In genomic region chr3:58630081-58630709, GRCh38 we compare ENCODE assay signal across 9 cellular contexts. TPM values are rescaled to one million over a fixed set of nuclear protein-coding genes. Genes with fewer than 3 reads are reported as not detected.
A peak's percentile ranks its signal among the peaks of the same experiment; 100 is the strongest.
DNase-seq lines count a peak whose midpoint lies in the region; ATAC-seq, FAIRE-seq and TF ChIP-seq lines count a peak whose summit lies in the region.
"Had no signal": no experiment of that assay in that cellular context is flagged by ENCODE, and none has a peak within 500 bp of the region (broad histone marks: within the 10 kb centered on the region; RNA-seq: fewer than 3 reads in every experiment).

No MANE protein-coding gene starts in this region.

- DNase-seq in D341Med (ENCODE audit: low spot score) (peak; percentile 85), RCC 7860 (ENCODE audit: low spot score) (peak; percentile 10), osteocyte (ENCODE audit: extremely low spot score, unreplicated experiment) (peak; percentile 90), tibial nerve (ENCODE audit: low spot score in 2 of 2) (peak; percentile 47 to 85)
- peak; percentile 33 for DNase-seq in activated T-helper 9 cell treated with anti-CD3 and anti-CD28 coated beads, Interleukin-2, amount 50 U/mL, for 16 hours (ENCODE audit: low read depth)

- H3K36me3 ChIP-seq in gastroesophageal sphincter (no peaks in the 10 kb centered on the region), tibial nerve (no peaks in the 10 kb centered on the region)

- ATAC-seq in HG03354 (IDR thresholded peaks at IDR 0.05; ENCODE audit: poor library complexity, severe bottlenecking, unreplicated experiment): peak; percentile 57
- peak; percentile 62 for ATAC-seq in gastroesophageal sphincter
- no peak for ATAC-seq in GM19455 (IDR thresholded peaks at IDR 0.05; ENCODE audit: unreplicated experiment)

- H3K27me3 Mint-ChIP-seq in osteocyte (ENCODE audit: unreplicated experiment): no peaks in the 10 kb centered on the region

- 14% methylated on average over 2 of the region's 9 CpGs; no CpG with 5 or more reads in 1 of the 2 donors for WGBS in gastroesophageal sphincter (ENCODE audit: low coverage in 1 of 2), 2 donors
- 10 to 21% methylated on average over 9 of the region's 9 CpGs for WGBS in tibial nerve, 2 donors

- H3K9me3 ChIP-seq in gastroesophageal sphincter (no peaks in the 10 kb centered on the region), tibial nerve (no peaks in the 10 kb centered on the region)

- H3K27ac Mint-ChIP-seq in osteocyte (ENCODE audit: unreplicated experiment): no peak overlapping the region
- H3K27ac Mint-ChIP-seq: activated naive CD4-positive, alpha-beta T cell treated with anti-CD3 and anti-CD28 coated beads, Interleukin-2, amount 50 U/mL, for 24 hours had no signal

- no peak for FAIRE-seq in RCC 7860 (lab: Jason Lieb, UNC)

- H3K4me3 ChIP-seq in gastroesophageal sphincter (no peak overlapping the region), tibial nerve (no peak overlapping the region)

- H3K9me3 Mint-ChIP-seq in osteocyte (ENCODE audit: unreplicated experiment): no peaks in the 10 kb centered on the region
- H3K9me3 Mint-ChIP-seq: activated naive CD4-positive, alpha-beta T cell treated with anti-CD3 and anti-CD28 coated beads, Interleukin-2, amount 50 U/mL, for 24 hours had no signal

- TF ChIP-seq POLR2A in gastroesophageal sphincter (IDR thresholded peaks at IDR 0.05) (no peak), tibial nerve (IDR thresholded peaks at IDR 0.05) (no peak)

- TF ChIP-seq CTCF in gastroesophageal sphincter (IDR thresholded peaks at IDR 0.05) (peak in 3 of 4 experiments; percentile 92 to 97 (median 95)), osteocyte (IDR thresholded peaks at IDR 0.05) (peak; percentile 87), tibial nerve (IDR thresholded peaks at IDR 0.05) (peak; percentile 89 to 96 (median 93))

- peaks cover 11% of the 10 kb centered on the region for H3K4me1 Mint-ChIP-seq in osteocyte (ENCODE audit: unreplicated experiment)
- H3K4me1 Mint-ChIP-seq: activated naive CD4-positive, alpha-beta T cell treated with anti-CD3 and anti-CD28 coated beads, Interleukin-2, amount 50 U/mL, for 24 hours had no signal

- TF ChIP-seq EP300 in gastroesophageal sphincter (IDR thresholded peaks at IDR 0.05) (no peak), tibial nerve (IDR thresholded peaks at IDR 0.05) (peak in 1 of 2 donors; percentile 54)

- H3K4me1 ChIP-seq in gastroesophageal sphincter (peaks cover 0 to 39% (median 30%) of the 10 kb centered on the region in 3 donors), tibial nerve (peaks cover 0 to 51% (median 27%) of the 10 kb centered on the region in 4 donors)

- H3K27ac ChIP-seq in gastroesophageal sphincter (peak overlapping the region in 3 of 4 donors; percentile 62 to 73 (median 68)), tibial nerve (peak overlapping the region; percentile 60 to 87 (median 74))

- no peaks in the 10 kb centered on the region for H3K36me3 Mint-ChIP-seq in osteocyte (ENCODE audit: unreplicated experiment)
- H3K36me3 Mint-ChIP-seq: activated naive CD4-positive, alpha-beta T cell treated with anti-CD3 and anti-CD28 coated beads, Interleukin-2, amount 50 U/mL, for 24 hours had no signal

- H3K4me3 Mint-ChIP-seq in osteocyte (ENCODE audit: unreplicated experiment): no peak overlapping the region
- H3K4me3 Mint-ChIP-seq: activated naive CD4-positive, alpha-beta T cell treated with anti-CD3 and anti-CD28 coated beads, Interleukin-2, amount 50 U/mL, for 24 hours had no signal

- H3K27me3 ChIP-seq in gastroesophageal sphincter (no peaks in the 10 kb centered on the region), tibial nerve (no peaks in the 10 kb centered on the region)

RNA-seq across cellular contexts. Expression of gene FAM3D, which starts 36.4 kb away (rescaled TPM):
- total RNA-seq in gastroesophageal sphincter (10 to 100 TPM in 1 of 4 donors, 1 to 10 TPM in 1, not detected in 2; 1.9 to 33.2 TPM), osteocyte (not detected in 2 replicates), tibial nerve (not detected)

RNA-seq across cellular contexts. Expression of gene FAM107A, which starts 53.0 kb away (rescaled TPM):
- total RNA-seq in gastroesophageal sphincter (100 to 1,000 TPM in 1 of 4 donors, 10 to 100 TPM in 3; 27.9 to 109 (median 83.8) TPM), osteocyte (not detected in 2 replicates), tibial nerve (100 to 1,000 TPM; 147 to 305 (median 227) TPM)

Comparison
In these comparisons a context has a peak if more than half of its experiments do, and no peak if none do; other contexts are left out.
1. DNase-seq: peak in every context shown above with its lines; median percentile 90 in osteocyte; 85 in D341Med; 66 in tibial nerve; 33 in activated T-helper 9 cell treated with anti-CD3 and anti-CD28 coated beads, Interleukin-2, amount 50 U/mL, for 16 hours; 10 in RCC 7860.
2. RNA of gene FAM107A, which starts 53.0 kb away (total RNA-seq): 147 to 305 TPM in tibial nerve and 27.9 to 109 TPM in gastroesophageal sphincter; not detected in osteocyte; every median in the first group is over 10 times any median in the second.
3. Peak in every context shown above with its lines, with median percentiles within 50 percentile points of each other: CTCF ChIP-seq.